Comparison of ENCODE assay signal across 9 cellular contexts in the genomic region with DNA sequence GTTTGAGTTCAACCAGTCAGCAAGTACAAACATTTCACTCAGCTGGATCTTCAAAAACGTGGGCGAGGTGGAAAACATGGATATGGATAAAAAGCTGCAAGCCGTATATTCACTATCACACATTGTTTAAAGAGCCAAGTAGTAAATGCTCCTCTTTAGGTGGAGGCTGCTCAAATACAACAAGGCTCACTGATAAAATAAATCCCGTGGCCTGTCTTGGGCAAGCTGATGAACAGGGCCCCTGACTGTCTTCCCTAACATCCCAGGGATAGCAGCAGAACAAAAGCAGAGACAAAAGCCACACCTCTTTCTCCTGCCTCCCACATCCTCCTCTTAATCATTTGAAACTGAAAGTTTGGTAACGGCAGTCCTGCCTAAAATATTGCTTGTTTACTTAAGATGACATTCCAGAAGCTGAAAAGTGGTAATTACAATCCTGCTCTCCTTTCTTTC.
DNase-seq lines count a peak whose midpoint lies in the region; ATAC-seq and TF ChIP-seq lines count a peak whose summit lies in the region.
"Had no signal": no experiment of that assay in that cellular context is flagged by ENCODE, and none has a peak within 500 bp of the region (broad histone marks: within the 10 kb centered on the region; RNA-seq: fewer than 3 reads in every experiment).

No MANE protein-coding gene starts in this region.

- TF ChIP-seq CTCF in foreskin keratinocyte (conservative IDR thresholded peaks at IDR 0.05) = no peak

- H3K27me3 ChIP-seq in foreskin keratinocyte (peaks cover 8% of the 10 kb centered on the region), rectal smooth muscle tissue (ENCODE audit: control insufficient read depth, insufficient read depth, low read length) (no peaks in the 10 kb centered on the region)

- peak overlapping the region; percentile 16 for H3K4me3 ChIP-seq in rectal smooth muscle tissue (ENCODE audit: low read length)

- peak; percentile 72 for ATAC-seq in foreskin keratinocyte
- no peak for ATAC-seq in GM21423 (IDR thresholded peaks at IDR 0.05; ENCODE audit: unreplicated experiment)

- H3K4me1 ChIP-seq in foreskin keratinocyte (no peaks in the 10 kb centered on the region), rectal smooth muscle tissue (ENCODE audit: control insufficient read depth, insufficient read depth, low read length) (peaks cover 9% of the 10 kb centered on the region)

- H3K27ac ChIP-seq in foreskin keratinocyte = no peak overlapping the region
- H3K27ac ChIP-seq in rectal smooth muscle tissue (ENCODE audit: low read depth, low read length) = peak overlapping the region; percentile 57

- DNase-seq in Daoy (ENCODE audit: low read depth) (peak; percentile 41), RPMI7951 (ENCODE audit: low read depth) (peak; percentile 1), foreskin keratinocyte (peak in 1 of 2 donors; percentile 20), DMS 273 (lab: John Stamatoyannopoulos, UW; ENCODE audit: unreplicated experiment) (no peak), 8988T (no peak)
- DNase-seq in activated CD4-positive, alpha-beta T cell treated with anti-CD3 and anti-CD28 coated beads for 48 hours = no peak
- DNase-seq: NCI-H1694 treated with DMSO at 0.1 percent for 48 hours had no signal

- no peaks in the 10 kb centered on the region for H3K36me3 ChIP-seq in rectal smooth muscle tissue (ENCODE audit: control insufficient read depth, insufficient read depth, low read length)

- no peak overlapping the region for H3K9ac ChIP-seq in rectal smooth muscle tissue (ENCODE audit: low read length)

Comparison
In these comparisons a context has a peak if more than half of its experiments do, and no peak if none do; other contexts are left out.
1. DNase-seq: peak in Daoy (single experiment) and RPMI7951 (single experiment); none in DMS 273 (single experiment), 8988T (single experiment) and activated CD4-positive, alpha-beta T cell treated with anti-CD3 and anti-CD28 coated beads for 48 hours (single experiment).